20 cellular contexts compared by ENCODE assay signal in genomic region chr1:66723985-66724384, GRCh38. TPM values are rescaled to one million over a fixed set of nuclear protein-coding genes. Genes with fewer than 3 reads are reported as not detected.
"Had no signal": no experiment of that assay in that cellular context is flagged by ENCODE, and none has a peak within 500 bp of the region (broad histone marks: within the 10 kb centered on the region; RNA-seq: fewer than 3 reads in every experiment).

No MANE protein-coding gene starts in this region.

- H3K36me3 Mint-ChIP-seq: activated naive CD8-positive, alpha-beta T cell treated with anti-CD3 and anti-CD28 coated beads, Interleukin-2, amount 10 ng/mL, durations not matched to agents 7 days and 5 days; type B pancreatic cell had no signal

- H3K4me1 ChIP-seq: prostate gland had no signal

- H3K27me3 ChIP-seq: right atrium auricular region, suprapubic skin had no signal

- ATAC-seq: activated CD8-positive, alpha-beta T cell treated with anti-CD3 and anti-CD28 coated beads for 36 hours; stimulated activated naive CD8-positive, alpha-beta T cell treated with anti-CD3 and anti-CD28 coated beads, Interleukin-15, Interleukin-2, amounts not matched to agents 100 U/mL and 50 U/mL, for 24 hours had no signal

- H3K4me1 Mint-ChIP-seq: activated B cell treated with CpG ODN at 0.5 μM for 24 hours; central memory CD8-positive, alpha-beta T cell had no signal

- DNase-seq: activated B cell treated with CpG ODN at 0.5 μM for 24 hours; activated CD4-positive, alpha-beta T cell treated with anti-CD3 and anti-CD28 coated beads for 48 hours; activated CD8-positive, alpha-beta T cell treated with anti-CD3 and anti-CD28 coated beads for 36 hours; activated naive CD4-positive, alpha-beta T cell treated with Interleukin-2 at 50 U/mL for 16 hours; activated naive CD8-positive, alpha-beta T cell treated with anti-CD3 and anti-CD28 coated beads, Interleukin-2, amount 10 ng/mL, durations not matched to agents 7 days and 5 days; activated T-cell treated with anti-CD3 and anti-CD28 coated beads, Interleukin-2, amount 50 U/mL, for 1 hour; anterior cingulate cortex; erythroblast; kidney; left ventricle myocardium inferior; mammary epithelial cell; occipital lobe; stimulated activated naive CD8-positive, alpha-beta T cell treated with anti-CD3 and anti-CD28 coated beads, Interleukin-15, Interleukin-2, amounts not matched to agents 100 U/mL and 50 U/mL, for 24 hours had no signal

- H3K4me3 ChIP-seq: coronary artery, left ventricle myocardium inferior, prostate gland, right atrium auricular region, suprapubic skin had no signal

- H3K27ac Mint-ChIP-seq: activated B cell treated with CpG ODN at 0.5 μM for 24 hours; activated CD8-positive, alpha-beta T cell treated with anti-CD3 and anti-CD28 coated beads for 36 hours; activated naive CD8-positive, alpha-beta T cell treated with anti-CD3 and anti-CD28 coated beads, Interleukin-2, amount 10 ng/mL, durations not matched to agents 7 days and 5 days; activated T-helper 2 cell treated with anti-CD3 and anti-CD28 coated beads, Interferon-gamma antibody, Interleukin-2, Interleukin-4, amounts not matched to agents 10 μg/mL and 5 μg/mL and 100 μg/mL, durations not matched to agents 14 hours and 24 hours and 36 hours; type B pancreatic cell had no signal

- H3K4me3 Mint-ChIP-seq: activated B cell treated with CpG ODN at 0.5 μM for 24 hours; activated CD8-positive, alpha-beta T cell treated with anti-CD3 and anti-CD28 coated beads for 36 hours; activated naive CD8-positive, alpha-beta T cell treated with anti-CD3 and anti-CD28 coated beads, Interleukin-2, amount 10 ng/mL, durations not matched to agents 7 days and 5 days; central memory CD8-positive, alpha-beta T cell; type B pancreatic cell had no signal

- H3K9me3 ChIP-seq: left ventricle myocardium inferior, prostate gland, right atrium auricular region, suprapubic skin had no signal

- H3K36me3 ChIP-seq: left ventricle myocardium inferior, prostate gland, right atrium auricular region, suprapubic skin had no signal

RNA-seq across cellular contexts. Expression of gene DYNLT5, which starts 28.3 kb away (rescaled TPM):
- total RNA-seq: activated B cell treated with CpG ODN at 0.5 μM for 24 hours; activated CD8-positive, alpha-beta T cell treated with anti-CD3 and anti-CD28 coated beads for 36 hours; activated naive CD8-positive, alpha-beta T cell treated with anti-CD3 and anti-CD28 coated beads, Interleukin-2, amount 10 ng/mL, durations not matched to agents 7 days and 5 days; activated T-helper 2 cell treated with anti-CD3 and anti-CD28 coated beads, Interferon-gamma antibody, Interleukin-2, Interleukin-4, amounts not matched to agents 10 μg/mL and 5 μg/mL and 100 μg/mL, durations not matched to agents 14 hours and 24 hours and 36 hours; mammary epithelial cell had no signal
